In the genomic region with DNA sequence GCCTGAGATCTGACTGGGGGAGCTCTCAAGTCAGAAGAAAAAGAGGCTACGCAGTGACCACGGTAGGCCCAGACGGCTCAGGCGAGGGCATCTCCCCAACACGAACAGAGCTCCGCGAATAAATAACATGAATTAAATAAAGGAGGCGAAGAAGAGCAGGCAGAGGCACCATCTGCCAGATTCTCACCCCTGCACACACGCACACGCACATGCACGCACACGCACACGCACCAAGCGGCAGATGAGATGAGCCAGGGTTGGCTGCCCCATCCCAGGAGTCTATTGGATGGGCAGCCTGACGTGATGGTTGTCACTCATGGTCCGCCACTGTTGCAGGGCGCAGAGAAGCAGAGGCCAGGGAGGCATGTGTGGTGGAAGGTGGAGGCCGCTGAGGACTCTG, we compare ENCODE assay signal across 22 cellular contexts. TPM values are rescaled to one million over a fixed set of nuclear protein-coding genes. Genes with fewer than 3 reads are reported as not detected.
DNase-seq lines count a peak whose midpoint lies in the region; ATAC-seq and TF ChIP-seq lines count a peak whose summit lies in the region.
"Had no signal": no experiment of that assay in that cellular context is flagged by ENCODE, and none has a peak within 500 bp of the region (broad histone marks: within the 10 kb centered on the region; RNA-seq: fewer than 3 reads in every experiment).

No MANE protein-coding gene starts in this region.

- H2BK5ac ChIP-seq in H9 (ENCODE audit: insufficient read length, low read length) (no peak overlapping the region), neuronal stem cell (ENCODE audit: low read length) (peak overlapping the region; percentile 49)

- H2BK15ac ChIP-seq in H9 (ENCODE audit: low read depth, low read length), result no peak overlapping the region; the same call in 1 of the 2 replicates
- H2BK15ac ChIP-seq in neuronal stem cell (ENCODE audit: low read length), result no peak overlapping the region

- no peaks in the 10 kb centered on the region for H3K79me2 ChIP-seq in H9 (ENCODE audit: insufficient read depth, low read length)

- no peak for TF ChIP-seq POLR2A in lower leg skin (IDR thresholded peaks at IDR 0.05)

- H3K9ac ChIP-seq in H9 (ENCODE audit: extremely low read depth, insufficient read length, low read length), result no peak overlapping the region
- no peak overlapping the region for H3K9ac ChIP-seq in neuronal stem cell (ENCODE audit: low read depth, low read length, poor library complexity)
- H3K9ac ChIP-seq: BLaER1, GM23248 had no signal

- H3K4me3 ChIP-seq in neuronal stem cell (ENCODE audit: low read length in 2 of 2), result no peak overlapping the region
- no peak overlapping the region for H3K4me3 ChIP-seq in lower leg skin (ENCODE audit: low read depth, poor library complexity, severe bottlenecking)
- H3K4me3 ChIP-seq in heart right ventricle, result no peak overlapping the region
- H3K4me3 ChIP-seq: BLaER1, GM12878, GM23248 had no signal

- H3K23me2 ChIP-seq in H9 (ENCODE audit: insufficient read length, low read depth, low read length, poor library complexity, severe bottlenecking), result no peaks in the 10 kb centered on the region

- H3K56ac ChIP-seq in H9 (ENCODE audit: insufficient read length, low read depth, low read length), result peak overlapping the region; percentile 26

- H3K14ac ChIP-seq in H9 (ENCODE audit: insufficient read depth, low read length), result no peak overlapping the region
- H3K14ac ChIP-seq in neuronal stem cell (ENCODE audit: low read length), result no peak overlapping the region

- intact Hi-C loops in lower leg skin (cut with DNase I; ENCODE audit: low total_unique reads), result no loop called here
- intact Hi-C loops in heart right ventricle (cut with DNase I), result no loop called here

- H3K27ac Mint-ChIP-seq in H9, result peak overlapping the region in 1 of 3 experiments; percentile 91; a peak in 2 of 7 replicates
- H3K27ac Mint-ChIP-seq in brain, result peak overlapping the region in 3 of 5 experiments; percentile 26 to 66 (median 42)
- peak overlapping the region; percentile 76 for H3K27ac Mint-ChIP-seq in type B pancreatic cell
- H3K27ac Mint-ChIP-seq in activated naive CD4-positive, alpha-beta T cell treated with anti-CD3 and anti-CD28 coated beads, Interleukin-2, amount 50 U/mL, for 72 hours, result peak overlapping the region in 1 of 2 donors; percentile 52
- H3K27ac Mint-ChIP-seq: B cell; CD4-positive, CD25-positive, alpha-beta regulatory T cell; CD8-positive, alpha-beta T cell had no signal

- H3K4me2 ChIP-seq in H9 (ENCODE audit: insufficient read depth, insufficient read length, low read length) (no peak overlapping the region), neuronal stem cell (ENCODE audit: insufficient read depth, low read length, poor library complexity, severe bottlenecking) (no peak overlapping the region)
- H3K4me2 ChIP-seq: BLaER1 had no signal

- H2BK20ac ChIP-seq in H9 (ENCODE audit: low read depth, low read length, poor library complexity, severe bottlenecking), result no peak overlapping the region

- H3K23ac ChIP-seq in H9 (ENCODE audit: insufficient read length, low read depth, low read length) (no peak overlapping the region), neuronal stem cell (ENCODE audit: low read depth, low read length, poor library complexity) (no peak overlapping the region)

- H4K5ac ChIP-seq in H9 (ENCODE audit: insufficient read length, low read depth, low read length), result no peak overlapping the region

- no peak overlapping the region for H2BK120ac ChIP-seq in H9 (ENCODE audit: low read depth, low read length, poor library complexity, severe bottlenecking)
- H2BK120ac ChIP-seq in neuronal stem cell (ENCODE audit: low read depth, low read length), result no peak overlapping the region

- H3K4me1 Mint-ChIP-seq in H9 (peaks cover 9% of the 10 kb centered on the region in 2 experiments), brain (no peaks in the 10 kb centered on the region), type B pancreatic cell (ENCODE audit: unreplicated experiment) (no peaks in the 10 kb centered on the region)
- H3K4me1 Mint-ChIP-seq: B cell; CD4-positive, CD25-positive, alpha-beta regulatory T cell had no signal

- H3K36me3 ChIP-seq in neuronal stem cell (replicated peaks in 1 of 2; ENCODE audit: control insufficient read depth in 2 of 2, insufficient read depth in 2 of 2, low read length in 2 of 2) (peaks cover 9 to 45% of the 10 kb centered on the region in 2 donors), heart right ventricle (peaks cover 0 to 49% (median 0%) of the 10 kb centered on the region in 9 donors)

- no peak for DNase-seq in H9
- DNase-seq in neuronal stem cell (ENCODE audit: low spot score), result no peak
- no peak for DNase-seq in type B pancreatic cell (ENCODE audit: extremely low spot score, unreplicated experiment)
- DNase-seq in lower leg skin (ENCODE audit: low spot score in 2 of 2), result no peak
- DNase-seq in NCI-H446 (lab: John Stamatoyannopoulos, UW), result no peak
- DNase-seq in activated naive CD4-positive, alpha-beta T cell treated with anti-CD3 and anti-CD28 coated beads, Interleukin-2, amount 50 U/mL, for 72 hours (ENCODE audit: low spot score in 2 of 2), result no peak
- DNase-seq in heart right ventricle, result no peak
- DNase-seq: Caco-2; CD4-positive, CD25-positive, alpha-beta regulatory T cell; CD8-positive, alpha-beta T cell; DMS153; DMS79; EL; GDM1; GM23248; H7 had no signal

- H2BK12ac ChIP-seq in H9 (ENCODE audit: insufficient read length, low read depth, low read length) (no peak overlapping the region), neuronal stem cell (ENCODE audit: low read length) (no peak overlapping the region)

- no peaks in the 10 kb centered on the region; the same call in 1 of the 2 replicates for H3K4me1 ChIP-seq in H9 (ENCODE audit: insufficient read depth, low read length)
- no peaks in the 10 kb centered on the region for H3K4me1 ChIP-seq in neuronal stem cell (ENCODE audit: control insufficient read depth in 2 of 2, insufficient read depth in 1 of 2, low read depth in 1 of 2, low read length in 2 of 2)
- no peaks in the 10 kb centered on the region for H3K4me1 ChIP-seq in heart right ventricle
- H3K4me1 ChIP-seq: BLaER1, Caco-2 had no signal

- TF ChIP-seq CTCF in H9 (conservative IDR thresholded peaks at IDR 0.05) (no peak), brain (conservative IDR thresholded peaks at IDR 0.05) (no peak), type B pancreatic cell (conservative IDR thresholded peaks at IDR 0.05) (no peak), lower leg skin (IDR thresholded peaks at IDR 0.05) (no peak), heart right ventricle (IDR thresholded peaks at IDR 0.05) (no peak)

- H3K4me3 Mint-ChIP-seq in H9 (no peak overlapping the region), brain (no peak overlapping the region), type B pancreatic cell (no peak overlapping the region)
- H3K4me3 Mint-ChIP-seq: B cell; CD4-positive, CD25-positive, alpha-beta regulatory T cell; CD8-positive, alpha-beta T cell had no signal

- ATAC-seq in activated naive CD4-positive, alpha-beta T cell treated with anti-CD3 and anti-CD28 coated beads, Interleukin-2, amount 50 U/mL, for 72 hours, result no peak
- ATAC-seq in heart right ventricle, result no peak
- ATAC-seq: CD8-positive, alpha-beta T cell; GM12878; HCT116 had no signal

- H3K9me3 ChIP-seq in H9 (ENCODE audit: control insufficient read depth, low read depth, low read length), result no peaks in the 10 kb centered on the region
- no peaks in the 10 kb centered on the region for H3K9me3 ChIP-seq in neuronal stem cell (replicated peaks in 1 of 2; ENCODE audit: control insufficient read depth in 2 of 2, insufficient read depth in 1 of 2, low read depth in 1 of 2, low read length in 2 of 2)
- H3K9me3 ChIP-seq in heart right ventricle, result no peaks in the 10 kb centered on the region
- H3K9me3 ChIP-seq: BLaER1, Caco-2 had no signal

- H2AK5ac ChIP-seq in H9 (ENCODE audit: insufficient read length, low read length) (no peak overlapping the region), neuronal stem cell (ENCODE audit: low read depth, low read length) (no peak overlapping the region)

- no peaks in the 10 kb centered on the region for H3K27me3 ChIP-seq in H9 (ENCODE audit: insufficient read depth, low read length)
- no peaks in the 10 kb centered on the region for H3K27me3 ChIP-seq in neuronal stem cell (ENCODE audit: control insufficient read depth in 3 of 3, insufficient read depth in 3 of 3, low read depth in 1 of 3, low read length in 3 of 3)
- no peaks in the 10 kb centered on the region for H3K27me3 ChIP-seq in heart right ventricle
- H3K27me3 ChIP-seq: BLaER1 had no signal

- H3K9me3 Mint-ChIP-seq in H9, result no peaks in the 10 kb centered on the region
- no peaks in the 10 kb centered on the region for H3K9me3 Mint-ChIP-seq in brain
- H3K9me3 Mint-ChIP-seq in type B pancreatic cell, result no peaks in the 10 kb centered on the region
- no peaks in the 10 kb centered on the region for H3K9me3 Mint-ChIP-seq in activated naive CD4-positive, alpha-beta T cell treated with anti-CD3 and anti-CD28 coated beads, Interleukin-2, amount 50 U/mL, for 72 hours
- H3K9me3 Mint-ChIP-seq: CD8-positive, alpha-beta T cell had no signal

- no peak overlapping the region for H3K18ac ChIP-seq in H9 (ENCODE audit: insufficient read length, low read depth, low read length)
- no peak overlapping the region for H3K18ac ChIP-seq in neuronal stem cell (ENCODE audit: low read length)

- no peak overlapping the region for H2AFZ ChIP-seq in H9 (ENCODE audit: low read length)
- H2AFZ ChIP-seq in neuronal stem cell (ENCODE audit: low read length), result no peak overlapping the region
- H2AFZ ChIP-seq: GM23248 had no signal

- no peak overlapping the region for H4K8ac ChIP-seq in H9 (replicated peaks; ENCODE audit: insufficient read length, low read depth, low read length)
- no peak overlapping the region for H4K8ac ChIP-seq in neuronal stem cell (ENCODE audit: low read depth, low read length)

- no peak overlapping the region for H3T11ph ChIP-seq in H9 (ENCODE audit: low read length)

- H3K36me3 Mint-ChIP-seq in H9 (ENCODE audit: insufficient read depth in 1 of 3, low read depth in 3 of 3) (peaks cover 21 to 40% (median 38%) of the 10 kb centered on the region in 3 experiments; a peak in 6 of 7 replicates), brain (peaks cover 49% of the 10 kb centered on the region), type B pancreatic cell (peaks cover 19% of the 10 kb centered on the region)
- no peaks in the 10 kb centered on the region for H3K36me3 Mint-ChIP-seq in activated naive CD4-positive, alpha-beta T cell treated with anti-CD3 and anti-CD28 coated beads, Interleukin-2, amount 50 U/mL, for 72 hours

- H4K91ac ChIP-seq in H9 (ENCODE audit: insufficient read length, low read depth, low read length) (no peak overlapping the region), neuronal stem cell (ENCODE audit: low read depth, low read length, poor library complexity) (no peak overlapping the region)

- H4K20me1 ChIP-seq in H9 (ENCODE audit: control insufficient read depth, insufficient read depth, insufficient read length), result no peaks in the 10 kb centered on the region
- H4K20me1 ChIP-seq: BLaER1 had no signal

- no peak overlapping the region for H3K27ac ChIP-seq in H9 (ENCODE audit: insufficient read length, low read depth, low read length)
- no peak overlapping the region for H3K27ac ChIP-seq in neuronal stem cell (replicated peaks; ENCODE audit: low read length)
- no peak overlapping the region for H3K27ac ChIP-seq in heart right ventricle
- H3K27ac ChIP-seq: BLaER1, C4-2B, GM23248 had no signal

- WGBS in H9 (ENCODE audit: extremely low coverage, insufficient read length, low lambda C conversion rate), result no CpG with 5 or more reads among the region's 18 CpGs
- WGBS in neuronal stem cell (ENCODE audit: extremely low coverage in 2 of 2, insufficient read length in 2 of 2, insufficient replicate concordance in 1 of 2), 2 donors, result no CpG with 5 or more reads among the region's 18 CpGs
- 91 to 94% methylated on average over 18 of the region's 18 CpGs for WGBS in lower leg skin, 2 donors
- 98% methylated on average over 18 of the region's 18 CpGs for WGBS in heart right ventricle, 2 donors

- H3K4ac ChIP-seq in H9 (ENCODE audit: low read depth, low read length) (no peak overlapping the region), neuronal stem cell (ENCODE audit: low read length) (no peak overlapping the region)

- H3K27me3 Mint-ChIP-seq in H9 (ENCODE audit: low read depth) (no peaks in the 10 kb centered on the region), brain (no peaks in the 10 kb centered on the region), type B pancreatic cell (peaks cover 2% of the 10 kb centered on the region)
- H3K27me3 Mint-ChIP-seq: CD4-positive, CD25-positive, alpha-beta regulatory T cell had no signal

- H3K79me1 ChIP-seq in H9 (ENCODE audit: insufficient read depth, low read depth, low read length, poor library complexity, severe bottlenecking), result no peaks in the 10 kb centered on the region
- H3K79me1 ChIP-seq in neuronal stem cell (ENCODE audit: low read depth, low read length), result no peaks in the 10 kb centered on the region

RNA-seq across cellular contexts. Expression of a gene that starts 50.4 kb away (rescaled TPM):
- 32.7 and 35.4 TPM in 2 replicates for total RNA-seq in H9 (2021)
- 4.9 TPM for polyA plus RNA-seq in brain (ENCODE audit: insufficient read depth, low read depth, low replicate concordance)
- 6.0 TPM for polyA plus RNA-seq in neuronal stem cell (2013, experiment 1 of 2)
- 6.6 TPM for polyA plus RNA-seq in neuronal stem cell (2013, experiment 2 of 2)
- total RNA-seq in type B pancreatic cell (ENCODE audit: low replicate concordance), result 29.2 and 32.3 TPM in 2 replicates
- total RNA-seq in lower leg skin, result 10 to 100 TPM; 15.1 to 21.4 (median 20.0) TPM
- 10 to 100 TPM; 31.8 to 40.2 TPM for total RNA-seq in activated naive CD4-positive, alpha-beta T cell treated with anti-CD3 and anti-CD28 coated beads, Interleukin-2, amount 50 U/mL, for 72 hours
- total RNA-seq in heart right ventricle, result 10 to 100 TPM; 19.6 to 34.0 (median 28.9) TPM
- 1 to 10 TPM; 1.8 to 2.0 TPM for polyA plus RNA-seq in heart right ventricle

RNA-seq across cellular contexts. Expression of a gene that starts 53.6 kb away (rescaled TPM):
- total RNA-seq in H9 (2021) (35.2 and 41.4 TPM in 2 replicates), type B pancreatic cell (ENCODE audit: low replicate concordance) (15.4 and 25.5 TPM in 2 replicates), lower leg skin (1 to 10 TPM; 3.6 to 6.7 (median 4.2) TPM), heart right ventricle (1 to 10 TPM; 1.4 to 4.2 (median 2.7) TPM)
- polyA plus RNA-seq in brain (ENCODE audit: insufficient read depth, low read depth, low replicate concordance) (74.7 TPM), heart right ventricle (1 to 10 TPM; 1.1 to 1.2 TPM)
- 24.5 TPM for polyA plus RNA-seq in neuronal stem cell (2013, experiment 1 of 2)
- 25.7 TPM for polyA plus RNA-seq in neuronal stem cell (2013, experiment 2 of 2)
- 1 to 10 TPM in 1 of 2 donors, under 1 TPM in 1; 0.48 to 6.7 TPM for total RNA-seq in activated naive CD4-positive, alpha-beta T cell treated with anti-CD3 and anti-CD28 coated beads, Interleukin-2, amount 50 U/mL, for 72 hours
